Comparison of ENCODE assay signal across 22 cellular contexts in the genomic region with DNA sequence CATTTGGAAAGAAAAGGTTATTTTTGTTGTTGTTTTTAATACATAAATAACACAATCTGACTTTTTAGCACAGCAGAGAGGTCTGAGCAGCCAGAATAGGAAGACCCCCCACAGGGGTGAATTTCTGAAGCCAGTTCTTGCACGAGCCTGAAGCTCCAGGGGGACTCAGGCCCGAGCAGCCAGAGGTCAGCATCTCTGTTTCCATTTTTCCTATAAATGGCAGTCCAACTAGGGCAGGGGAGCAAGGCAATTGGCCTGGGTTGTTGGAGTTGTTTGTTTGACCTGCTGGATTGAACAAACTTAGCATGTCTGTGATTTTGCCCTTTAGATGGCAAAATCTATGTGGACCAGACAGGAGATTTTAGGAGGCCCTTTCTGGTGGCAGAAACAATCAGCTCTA.
DNase-seq lines count a peak whose midpoint lies in the region; ATAC-seq and TF ChIP-seq lines count a peak whose summit lies in the region.
"Had no signal": no experiment of that assay in that cellular context is flagged by ENCODE, and none has a peak within 500 bp of the region (broad histone marks: within the 10 kb centered on the region; RNA-seq: fewer than 3 reads in every experiment).

No MANE protein-coding gene starts in this region.

- H2BK5ac ChIP-seq in IMR-90 (ENCODE audit: low read depth, low read length, poor library complexity, severe bottlenecking) (no peak overlapping the region), mesendoderm (ENCODE audit: low read length) (no peak overlapping the region)

- peak overlapping the region; percentile 71 for H2AFZ ChIP-seq in IMR-90 (replicated peaks; ENCODE audit: low read length, poor library complexity)

- no peak overlapping the region; the same call in 1 of the 2 replicates for H4K91ac ChIP-seq in IMR-90 (ENCODE audit: insufficient read depth, low read depth, low read length)

- POLR2A ChIA-PET in IMR-90 (lab: Charles Lee; ENCODE audit: unreplicated experiment) = no interaction called here

- no peak overlapping the region; the same call in 1 of the 2 replicates for H4K5ac ChIP-seq in IMR-90 (ENCODE audit: low read depth, low read length)
- H4K5ac ChIP-seq in mesendoderm (ENCODE audit: low read length) = peak overlapping the region; percentile 5

- H3K27ac ChIP-seq in IMR-90 (ENCODE audit: insufficient read depth, low read length) (no peak overlapping the region), mesendoderm (ENCODE audit: low read depth, low read length) (no peak overlapping the region), stomach (peak overlapping the region; percentile 32 to 67 (median 66))
- H3K27ac ChIP-seq: body of pancreas, psoas muscle had no signal

- H2AK5ac ChIP-seq in IMR-90 (ENCODE audit: low read depth, low read length) = no peak overlapping the region
- H2AK5ac ChIP-seq in mesendoderm (ENCODE audit: low read length) = no peak overlapping the region

- dilution Hi-C loops in IMR-90 (cut with HindIII; ENCODE audit: low sequenced_read_pairs, unreplicated experiment) = no loop called here

- H3K18ac ChIP-seq in IMR-90 (ENCODE audit: low read depth, low read length) (peak overlapping the region; percentile 89), mesendoderm (ENCODE audit: low read length) (no peak overlapping the region)

- H3K14ac ChIP-seq in IMR-90 (replicated peaks; ENCODE audit: low read depth, low read length) = 0 out of 2 replicates have a peak overlapping the region, but pooled peaks have one; percentile 21

- ATAC-seq in IMR-90 (ENCODE audit: low read depth) (no peak), HG02763 (IDR thresholded peaks at IDR 0.05; ENCODE audit: unreplicated experiment) (no peak)
- ATAC-seq: activated naive CD4-positive, alpha-beta T cell treated with anti-CD3 and anti-CD28 coated beads, Interleukin-2, amount 50 U/mL, for 72 hours; HCT116 had no signal

- CTCF ChIA-PET in IMR-90 (lab: Yijun Ruan, JAX) = no interaction called here

- no peak for TF ChIP-seq POLR2A in IMR-90 (IDR thresholded peaks at IDR 0.05; ENCODE audit: low read depth, low read length)
- TF ChIP-seq POLR2A in stomach (IDR thresholded peaks at IDR 0.05) = no peak

- H2BK15ac ChIP-seq in IMR-90 (ENCODE audit: low read depth, low read length) (peak overlapping the region; percentile 51; the same call in 2 of the 3 replicates), mesendoderm (replicated peaks; ENCODE audit: low read depth) (no peak overlapping the region)

- peak overlapping the region; percentile 39; the same call in 1 of the 2 replicates for H2BK120ac ChIP-seq in IMR-90 (ENCODE audit: low read depth, low read length)
- H2BK120ac ChIP-seq in mesendoderm (ENCODE audit: low read depth, low read length) = no peak overlapping the region

- H3K36me3 ChIP-seq in IMR-90 (ENCODE audit: control insufficient read depth, insufficient read depth, low read length) = no peaks in the 10 kb centered on the region
- H3K36me3 ChIP-seq in mesendoderm (ENCODE audit: control insufficient read depth, insufficient read depth, low read length) = no peaks in the 10 kb centered on the region
- no peaks in the 10 kb centered on the region for H3K36me3 ChIP-seq in stomach

- H3K9me3 ChIP-seq in IMR-90 (ENCODE audit: control insufficient read depth, insufficient read depth, low read length) (no peaks in the 10 kb centered on the region), stomach (no peaks in the 10 kb centered on the region)
- H3K9me3 ChIP-seq: body of pancreas, psoas muscle had no signal

- H3K9ac ChIP-seq in IMR-90 (ENCODE audit: low read depth, low read length) = no peak overlapping the region
- H3K9ac ChIP-seq in mesendoderm (ENCODE audit: low read length) = no peak overlapping the region

- TF ChIP-seq EP300 in stomach (IDR thresholded peaks at IDR 0.05) = no peak

- TF ChIP-seq CTCF in IMR-90 (conservative IDR thresholded peaks at IDR 0.05; ENCODE audit: low read depth, low read length) (no peak), stomach (IDR thresholded peaks at IDR 0.05) (no peak)

- no peaks in the 10 kb centered on the region for H3K79me1 ChIP-seq in IMR-90 (ENCODE audit: low read depth in 1 of 2, low read length in 2 of 2)
- no peaks in the 10 kb centered on the region for H3K79me1 ChIP-seq in mesendoderm (ENCODE audit: low read length)

- intact Hi-C loops in IMR-90 (cut with micrococcal nuclease) = no loop called here
- intact Hi-C loops in stomach (cut with DNase I; ENCODE audit: low total_unique reads) = no loop called here

- in situ Hi-C loops in IMR-90 (cut with MboI; ENCODE audit: low sequenced_read_pairs) = no loop called here

- DNase-seq in IMR-90 (no peak), globus pallidus (ENCODE audit: low spot score) (peak; percentile 24), mesendoderm (no peak), stomach (no peak), mucosa of gallbladder (ENCODE audit: low spot score) (no peak), NCI-H128 (lab: John Stamatoyannopoulos, UW; ENCODE audit: unreplicated experiment) (no peak)
- no peak for DNase-seq in activated CD4-positive, alpha-beta T cell treated with anti-CD3 and anti-CD28 coated beads for 1 hour
- DNase-seq: ACHN; activated CD4-positive, CD25-positive, alpha-beta regulatory T cell treated with anti-CD3 and anti-CD28 coated beads, Interleukin-2, amount 50 U/mL, for 72 hours; cortex of kidney; NCI-H1417; NCI-H2107; NCI-H524; nephron progenitor cell; RPMI8226; stimulated activated CD8-positive, alpha-beta memory T cell treated with anti-CD3 and anti-CD28 coated beads, Interleukin-4, amount 100 ng/mL, for 48 hours; T-helper 9 cell had no signal

- H3K23ac ChIP-seq in IMR-90 (ENCODE audit: low read depth, low read length) (no peak overlapping the region), mesendoderm (ENCODE audit: low read length) (no peak overlapping the region)

- no TSS peak for BruUV-seq in IMR-90 (replicated peaks; lab: Mats Ljungman, UMichigan)

- H3K4me3 ChIP-seq in IMR-90 (ENCODE audit: insufficient read depth, low read depth, low read length) (no peak overlapping the region), mesendoderm (ENCODE audit: low read length) (no peak overlapping the region), stomach (no peak overlapping the region)
- H3K4me3 ChIP-seq: body of pancreas, psoas muscle had no signal

- H3K56ac ChIP-seq in IMR-90 (ENCODE audit: extremely low read depth, insufficient read depth, low read length) (no peak overlapping the region), mesendoderm (ENCODE audit: low read length) (no peak overlapping the region)

- no peaks in the 10 kb centered on the region for H4K20me1 ChIP-seq in IMR-90 (ENCODE audit: insufficient read depth, low read length)

- peaks cover 10% of the 10 kb centered on the region for H3K4me1 ChIP-seq in IMR-90 (ENCODE audit: control insufficient read depth, insufficient read depth, low read length)
- no peaks in the 10 kb centered on the region for H3K4me1 ChIP-seq in mesendoderm (ENCODE audit: control insufficient read depth, low read depth, low read length)
- H3K4me1 ChIP-seq in stomach = peaks cover 0 to 23% (median 5%) of the 10 kb centered on the region in 4 donors
- H3K4me1 ChIP-seq: psoas muscle had no signal

- H3K79me2 ChIP-seq in mesendoderm (ENCODE audit: control insufficient read depth, insufficient read depth, low read length) = no peaks in the 10 kb centered on the region

- H3K27me3 ChIP-seq in IMR-90 (ENCODE audit: control insufficient read depth, insufficient read depth, low read length) (no peaks in the 10 kb centered on the region), mesendoderm (ENCODE audit: insufficient read depth, low read length, poor library complexity) (no peaks in the 10 kb centered on the region), stomach (no peaks in the 10 kb centered on the region)
- H3K27me3 ChIP-seq: body of pancreas had no signal

- no peak for TF ChIP-seq RAD21 in IMR-90 (IDR thresholded peaks at IDR 0.05; ENCODE audit: low read length)

- H3K9me1 ChIP-seq in IMR-90 (ENCODE audit: insufficient read depth, low read length) = no peaks in the 10 kb centered on the region; the same call in 1 of the 2 replicates

- H2AK9ac ChIP-seq in IMR-90 (replicated peaks; ENCODE audit: low read depth, low read length, poor library complexity) = no peak overlapping the region

- H3K4ac ChIP-seq in IMR-90 (ENCODE audit: low read depth, low read length) (peak overlapping the region; percentile 24; the same call in 1 of the 2 replicates), mesendoderm (ENCODE audit: low read depth, low read length) (no peak overlapping the region)

- peak overlapping the region; percentile 28; the same call in 1 of the 2 replicates for H2BK20ac ChIP-seq in IMR-90 (ENCODE audit: low read depth, low read length)

- H3K4me2 ChIP-seq in IMR-90 (ENCODE audit: low read depth, low read length) = no peak overlapping the region
- no peak overlapping the region for H3K4me2 ChIP-seq in mesendoderm (ENCODE audit: low read length)

- no CpG with 5 or more reads among the region's 2 CpGs for WGBS in IMR-90 (ENCODE audit: extremely low coverage in 2 of 2, insufficient read length in 1 of 2), 2 experiments
- no CpG with 5 or more reads among the region's 2 CpGs for WGBS in mesendoderm (ENCODE audit: extremely low coverage, insufficient coverage, low lambda C conversion rate)
- 67 to 96% (median 84%) methylated on average over 2 of the region's 2 CpGs for WGBS in stomach, 5 donors

- H4K8ac ChIP-seq in IMR-90 (ENCODE audit: low read depth in 2 of 2, low read length in 2 of 2) = peak overlapping the region; percentile 9 to 40; a peak in 2 of 4 replicates
- H4K8ac ChIP-seq in mesendoderm (ENCODE audit: low read depth, low read length) = no peak overlapping the region

TF ChIP-seq in IMR-90, 13 proteins besides CTCF, POLR2A, EP300 and RAD21 (continues in another document):
- TF ChIP-seq, protein P1, sequence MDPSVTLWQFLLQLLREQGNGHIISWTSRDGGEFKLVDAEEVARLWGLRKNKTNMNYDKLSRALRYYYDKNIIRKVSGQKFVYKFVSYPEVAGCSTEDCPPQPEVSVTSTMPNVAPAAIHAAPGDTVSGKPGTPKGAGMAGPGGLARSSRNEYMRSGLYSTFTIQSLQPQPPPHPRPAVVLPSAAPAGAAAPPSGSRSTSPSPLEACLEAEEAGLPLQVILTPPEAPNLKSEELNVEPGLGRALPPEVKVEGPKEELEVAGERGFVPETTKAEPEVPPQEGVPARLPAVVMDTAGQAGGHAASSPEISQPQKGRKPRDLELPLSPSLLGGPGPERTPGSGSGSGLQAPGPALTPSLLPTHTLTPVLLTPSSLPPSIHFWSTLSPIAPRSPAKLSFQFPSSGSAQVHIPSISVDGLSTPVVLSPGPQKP (IDR thresholded peaks at IDR 0.05; ENCODE audit: borderline replicate concordance, low read depth, low read length) = no peak
- TF ChIP-seq CEBPB (IDR thresholded peaks at IDR 0.05; ENCODE audit: low read depth, low read length) (no peak), MXI1 (IDR thresholded peaks at IDR 0.05; ENCODE audit: borderline replicate concordance, low read depth, low read length) (no peak)
- TF ChIP-seq, protein P2, sequence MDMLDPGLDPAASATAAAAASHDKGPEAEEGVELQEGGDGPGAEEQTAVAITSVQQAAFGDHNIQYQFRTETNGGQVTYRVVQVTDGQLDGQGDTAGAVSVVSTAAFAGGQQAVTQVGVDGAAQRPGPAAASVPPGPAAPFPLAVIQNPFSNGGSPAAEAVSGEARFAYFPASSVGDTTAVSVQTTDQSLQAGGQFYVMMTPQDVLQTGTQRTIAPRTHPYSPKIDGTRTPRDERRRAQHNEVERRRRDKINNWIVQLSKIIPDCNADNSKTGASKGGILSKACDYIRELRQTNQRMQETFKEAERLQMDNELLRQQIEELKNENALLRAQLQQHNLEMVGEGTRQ (IDR thresholded peaks at IDR 0.05; ENCODE audit: low read depth, low read length) = no peak

Comparison
In these comparisons a context has a peak if more than half of its experiments do, and no peak if none do; other contexts are left out.
1. H3K27ac ChIP-seq: peak in stomach (5 of 5); none in IMR-90 (single experiment) and mesendoderm (single experiment).